ENCODE assay signal across 16 cellular contexts in the genomic region with DNA sequence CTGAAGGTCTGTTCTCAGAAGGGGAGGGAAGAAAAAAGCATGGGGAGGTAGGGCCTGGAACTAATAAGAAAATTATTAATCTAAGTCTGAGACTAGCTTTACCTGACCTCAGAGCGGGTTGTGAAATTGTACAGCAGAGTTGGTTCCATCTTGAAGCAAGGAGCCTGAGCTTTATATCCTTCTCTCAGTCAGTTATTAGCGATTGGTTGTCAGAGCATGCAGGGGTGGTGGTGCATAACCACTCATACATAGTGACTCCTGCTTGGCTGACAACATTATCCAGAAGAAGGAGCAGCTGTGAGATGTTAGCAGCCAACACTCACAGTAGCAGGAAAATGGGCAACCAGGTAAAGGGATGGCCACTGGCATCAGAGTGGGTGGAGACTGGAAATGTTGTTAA.
A peak's percentile ranks its signal among the peaks of the same experiment; 100 is the strongest.
DNase-seq lines count a peak whose midpoint lies in the region; ATAC-seq, FAIRE-seq and TF ChIP-seq lines count a peak whose summit lies in the region.
"Had no signal": no experiment of that assay in that cellular context is flagged by ENCODE, and none has a peak within 500 bp of the region (broad histone marks: within the 10 kb centered on the region; RNA-seq: fewer than 3 reads in every experiment).

No MANE protein-coding gene starts in this region.

- H3K36me3 ChIP-seq in GM23338 (ENCODE audit: insufficient read depth): no peaks in the 10 kb centered on the region

- H3K4me2 ChIP-seq in GM23338: no peak overlapping the region

- H3K27me3 ChIP-seq in GM23338 (ENCODE audit: insufficient read depth): no peaks in the 10 kb centered on the region

- H3K9me2 ChIP-seq in GM23338 (ENCODE audit: insufficient read depth): no peaks in the 10 kb centered on the region; the same call in 1 of the 2 replicates

- in situ Hi-C loops in KBM-7 (cut with MboI; ENCODE audit: low pct_unique_long_range_greater_than_20kb, low sequenced_read_pairs): no loop called here

- H3K27me3 Mint-ChIP-seq in GM23338 (ENCODE audit: insufficient read depth, low read depth, poor library complexity): peaks cover 3% of the 10 kb centered on the region

- peak; percentile 10 for DNase-seq in NCI-H1105 treated with DMSO at 0.1 percent for 48 hours (lab: John Stamatoyannopoulos, UW)
- DNase-seq in NCI-H1105 (lab: John Stamatoyannopoulos, UW): no peak
- no peak for DNase-seq in GM23338 (ENCODE audit: low spot score)
- DNase-seq in epithelial cell of proximal tubule (ENCODE audit: low read depth): peak; percentile 9
- peak; percentile 6 for DNase-seq in urothelium cell line (ENCODE audit: low spot score)
- no peak for DNase-seq in NCI-H2081 (lab: John Stamatoyannopoulos, UW)
- no peak for DNase-seq in KBM-7
- DNase-seq: CD8-positive, alpha-beta T cell; COR-L47; GM23248; H7; IMR-90 had no signal

- peaks cover 5% of the 10 kb centered on the region; the same call in 2 of the 3 replicates for H3K9me3 Mint-ChIP-seq in GM23338

- H3K36me3 Mint-ChIP-seq in GM23338 (ENCODE audit: low read depth): no peaks in the 10 kb centered on the region
- H3K36me3 Mint-ChIP-seq: CD14-positive monocyte; CD8-positive, alpha-beta T cell had no signal

- H3K79me2 ChIP-seq in GM23338 (replicated peaks; ENCODE audit: insufficient read depth): no peaks in the 10 kb centered on the region

- no peaks in the 10 kb centered on the region for H4K20me1 ChIP-seq in GM23338 (replicated peaks; ENCODE audit: insufficient read depth)

- peak overlapping the region; percentile 53; the same call in 1 of the 2 replicates for H2AFZ ChIP-seq in GM23338
- H2AFZ ChIP-seq: GM23248 had no signal

- no peak overlapping the region for H3K27ac ChIP-seq in GM23338 (ENCODE audit: low read depth)
- H3K27ac ChIP-seq: 22Rv1, GM23248 had no signal

- no peak for FAIRE-seq in urothelium cell line (lab: Jason Lieb, UNC)
- FAIRE-seq: D721Med, GM18507 had no signal

- TF ChIP-seq CTCF in GM23338 (conservative IDR thresholded peaks at IDR 0.05; ENCODE audit: low read depth in 2 of 2) (no peak), epithelial cell of proximal tubule (conservative IDR thresholded peaks at IDR 0.05; ENCODE audit: low read depth, low read length) (no peak)

- H3K27ac Mint-ChIP-seq in GM23338: no peak overlapping the region
- H3K27ac Mint-ChIP-seq: CD14-positive monocyte; CD8-positive, alpha-beta T cell had no signal

- H3F3A ChIP-seq in GM23338 (replicated peaks; ENCODE audit: low read depth): no peaks in the 10 kb centered on the region

- no peak for ATAC-seq in GM23338
- ATAC-seq: CD8-positive, alpha-beta T cell had no signal

- no peaks in the 10 kb centered on the region for H3K4me1 Mint-ChIP-seq in GM23338
- H3K4me1 Mint-ChIP-seq: CD14-positive monocyte had no signal

- H3K4me3 Mint-ChIP-seq in GM23338: no peak overlapping the region
- H3K4me3 Mint-ChIP-seq: CD14-positive monocyte; CD8-positive, alpha-beta T cell had no signal

- H3K4me3 ChIP-seq in GM23338 (no peak overlapping the region), epithelial cell of proximal tubule (ENCODE audit: low read depth, low read length) (no peak overlapping the region)
- H3K4me3 ChIP-seq: GM23248 had no signal

- H3K4me1 ChIP-seq in GM23338 (ENCODE audit: insufficient read depth): no peaks in the 10 kb centered on the region

TF ChIP-seq in GM23338, 12 proteins besides CTCF, POLR2A, EP300 and RAD21 (continues in another document):
- no peak for TF ChIP-seq POLR2AphosphoS5 (IDR thresholded peaks at IDR 0.05; ENCODE audit: low read depth)
- no peak for TF ChIP-seq EZH2 (IDR thresholded peaks at IDR 0.05; ENCODE audit: low read depth, unreplicated experiment)
- no peak for TF ChIP-seq ZNF331 (CRISPR knock-in tag; IDR thresholded peaks at IDR 0.05; ENCODE audit: low read depth)
- TF ChIP-seq, protein P1, sequence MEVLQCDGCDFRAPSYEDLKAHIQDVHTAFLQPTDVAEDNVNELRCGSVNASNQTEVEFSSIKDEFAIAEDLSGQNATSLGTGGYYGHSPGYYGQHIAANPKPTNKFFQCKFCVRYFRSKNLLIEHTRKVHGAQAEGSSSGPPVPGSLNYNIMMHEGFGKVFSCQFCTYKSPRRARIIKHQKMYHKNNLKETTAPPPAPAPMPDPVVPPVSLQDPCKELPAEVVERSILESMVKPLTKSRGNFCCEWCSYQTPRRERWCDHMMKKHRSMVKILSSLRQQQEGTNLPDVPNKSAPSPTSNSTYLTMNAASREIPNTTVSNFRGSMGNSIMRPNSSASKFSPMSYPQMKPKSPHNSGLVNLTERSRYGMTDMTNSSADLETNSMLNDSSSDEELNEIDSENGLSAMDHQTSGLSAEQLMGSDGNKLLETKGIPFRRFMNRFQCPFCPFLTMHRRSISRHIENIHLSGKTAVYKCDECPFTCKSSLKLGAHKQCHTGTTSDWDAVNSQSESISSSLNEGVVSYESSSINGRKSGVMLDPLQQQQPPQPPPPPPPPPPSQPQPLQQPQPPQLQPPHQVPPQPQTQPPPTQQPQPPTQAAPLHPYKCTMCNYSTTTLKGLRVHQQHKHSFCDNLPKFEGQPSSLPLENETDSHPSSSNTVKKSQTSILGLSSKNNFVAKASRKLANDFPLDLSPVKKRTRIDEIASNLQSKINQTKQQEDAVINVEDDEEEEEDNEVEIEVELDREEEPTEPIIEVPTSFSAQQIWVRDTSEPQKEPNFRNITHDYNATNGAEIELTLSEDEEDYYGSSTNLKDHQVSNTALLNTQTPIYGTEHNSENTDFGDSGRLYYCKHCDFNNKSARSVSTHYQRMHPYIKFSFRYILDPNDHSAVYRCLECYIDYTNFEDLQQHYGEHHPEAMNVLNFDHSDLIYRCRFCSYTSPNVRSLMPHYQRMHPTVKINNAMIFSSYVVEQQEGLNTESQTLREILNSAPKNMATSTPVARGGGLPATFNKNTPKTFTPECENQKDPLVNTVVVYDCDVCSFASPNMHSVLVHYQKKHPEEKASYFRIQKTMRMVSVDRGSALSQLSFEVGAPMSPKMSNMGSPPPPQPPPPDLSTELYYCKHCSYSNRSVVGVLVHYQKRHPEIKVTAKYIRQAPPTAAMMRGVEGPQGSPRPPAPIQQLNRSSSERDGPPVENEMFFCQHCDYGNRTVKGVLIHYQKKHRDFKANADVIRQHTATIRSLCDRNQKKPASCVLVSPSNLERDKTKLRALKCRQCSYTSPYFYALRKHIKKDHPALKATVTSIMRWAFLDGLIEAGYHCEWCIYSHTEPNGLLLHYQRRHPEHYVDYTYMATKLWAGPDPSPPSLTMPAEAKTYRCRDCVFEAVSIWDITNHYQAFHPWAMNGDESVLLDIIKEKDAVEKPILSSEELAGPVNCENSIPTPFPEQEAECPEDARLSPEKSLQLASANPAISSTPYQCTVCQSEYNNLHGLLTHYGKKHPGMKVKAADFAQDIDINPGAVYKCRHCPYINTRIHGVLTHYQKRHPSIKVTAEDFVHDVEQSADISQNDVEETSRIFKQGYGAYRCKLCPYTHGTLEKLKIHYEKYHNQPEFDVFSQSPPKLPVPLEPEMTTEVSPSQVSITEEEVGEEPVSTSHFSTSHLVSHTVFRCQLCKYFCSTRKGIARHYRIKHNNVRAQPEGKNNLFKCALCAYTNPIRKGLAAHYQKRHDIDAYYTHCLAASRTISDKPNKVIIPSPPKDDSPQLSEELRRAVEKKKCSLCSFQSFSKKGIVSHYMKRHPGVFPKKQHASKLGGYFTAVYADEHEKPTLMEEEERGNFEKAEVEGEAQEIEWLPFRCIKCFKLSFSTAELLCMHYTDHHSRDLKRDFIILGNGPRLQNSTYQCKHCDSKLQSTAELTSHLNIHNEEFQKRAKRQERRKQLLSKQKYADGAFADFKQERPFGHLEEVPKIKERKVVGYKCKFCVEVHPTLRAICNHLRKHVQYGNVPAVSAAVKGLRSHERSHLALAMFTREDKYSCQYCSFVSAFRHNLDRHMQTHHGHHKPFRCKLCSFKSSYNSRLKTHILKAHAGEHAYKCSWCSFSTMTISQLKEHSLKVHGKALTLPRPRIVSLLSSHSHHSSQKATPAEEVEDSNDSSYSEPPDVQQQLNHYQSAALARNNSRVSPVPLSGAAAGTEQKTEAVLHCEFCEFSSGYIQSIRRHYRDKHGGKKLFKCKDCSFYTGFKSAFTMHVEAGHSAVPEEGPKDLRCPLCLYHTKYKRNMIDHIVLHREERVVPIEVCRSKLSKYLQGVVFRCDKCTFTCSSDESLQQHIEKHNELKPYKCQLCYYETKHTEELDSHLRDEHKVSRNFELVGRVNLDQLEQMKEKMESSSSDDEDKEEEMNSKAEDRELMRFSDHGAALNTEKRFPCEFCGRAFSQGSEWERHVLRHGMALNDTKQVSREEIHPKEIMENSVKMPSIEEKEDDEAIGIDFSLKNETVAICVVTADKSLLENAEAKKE (CRISPR knock-in tag; IDR thresholded peaks at IDR 0.05): no peak
- no peak for TF ChIP-seq EZH2phosphoT487 (IDR thresholded peaks at IDR 0.05; ENCODE audit: unreplicated experiment)
- TF ChIP-seq, protein P2, sequence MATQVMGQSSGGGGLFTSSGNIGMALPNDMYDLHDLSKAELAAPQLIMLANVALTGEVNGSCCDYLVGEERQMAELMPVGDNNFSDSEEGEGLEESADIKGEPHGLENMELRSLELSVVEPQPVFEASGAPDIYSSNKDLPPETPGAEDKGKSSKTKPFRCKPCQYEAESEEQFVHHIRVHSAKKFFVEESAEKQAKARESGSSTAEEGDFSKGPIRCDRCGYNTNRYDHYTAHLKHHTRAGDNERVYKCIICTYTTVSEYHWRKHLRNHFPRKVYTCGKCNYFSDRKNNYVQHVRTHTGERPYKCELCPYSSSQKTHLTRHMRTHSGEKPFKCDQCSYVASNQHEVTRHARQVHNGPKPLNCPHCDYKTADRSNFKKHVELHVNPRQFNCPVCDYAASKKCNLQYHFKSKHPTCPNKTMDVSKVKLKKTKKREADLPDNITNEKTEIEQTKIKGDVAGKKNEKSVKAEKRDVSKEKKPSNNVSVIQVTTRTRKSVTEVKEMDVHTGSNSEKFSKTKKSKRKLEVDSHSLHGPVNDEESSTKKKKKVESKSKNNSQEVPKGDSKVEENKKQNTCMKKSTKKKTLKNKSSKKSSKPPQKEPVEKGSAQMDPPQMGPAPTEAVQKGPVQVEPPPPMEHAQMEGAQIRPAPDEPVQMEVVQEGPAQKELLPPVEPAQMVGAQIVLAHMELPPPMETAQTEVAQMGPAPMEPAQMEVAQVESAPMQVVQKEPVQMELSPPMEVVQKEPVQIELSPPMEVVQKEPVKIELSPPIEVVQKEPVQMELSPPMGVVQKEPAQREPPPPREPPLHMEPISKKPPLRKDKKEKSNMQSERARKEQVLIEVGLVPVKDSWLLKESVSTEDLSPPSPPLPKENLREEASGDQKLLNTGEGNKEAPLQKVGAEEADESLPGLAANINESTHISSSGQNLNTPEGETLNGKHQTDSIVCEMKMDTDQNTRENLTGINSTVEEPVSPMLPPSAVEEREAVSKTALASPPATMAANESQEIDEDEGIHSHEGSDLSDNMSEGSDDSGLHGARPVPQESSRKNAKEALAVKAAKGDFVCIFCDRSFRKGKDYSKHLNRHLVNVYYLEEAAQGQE (IDR thresholded peaks at IDR 0.05; ENCODE audit: unreplicated experiment): no peak
- TF ChIP-seq ZNF114 (CRISPR knock-in tag; IDR thresholded peaks at IDR 0.05): no peak
- TF ChIP-seq NANOG (IDR thresholded peaks at IDR 0.05; ENCODE audit: borderline replicate concordance): no peak
- TF ChIP-seq CREB1 (CRISPR knock-in tag; IDR thresholded peaks at IDR 0.05; ENCODE audit: low read depth): no peak
- no peak for TF ChIP-seq JUNB (IDR thresholded peaks at IDR 0.05; ENCODE audit: unreplicated experiment)

Comparison
In these comparisons a context has a peak if more than half of its experiments do, and no peak if none do; other contexts are left out.
1. DNase-seq: peak in NCI-H1105 treated with DMSO at 0.1 percent for 48 hours (single experiment), epithelial cell of proximal tubule (single experiment) and urothelium cell line (single experiment); none in NCI-H1105 (single experiment), GM23338 (single experiment), NCI-H2081 (0 of 2) and KBM-7 (single experiment).